Comparison of ENCODE assay signal across 15 cellular contexts in genomic region chr12:132813443-132813842, GRCh38.
"Had no signal": no experiment of that assay in that cellular context is flagged by ENCODE, and none has a peak within 500 bp of the region (broad histone marks: within the 10 kb centered on the region; RNA-seq: fewer than 3 reads in every experiment).

No MANE protein-coding gene starts in this region.

- H3K4me1 Mint-ChIP-seq: nephron progenitor cell had no signal

- H3K4me3 ChIP-seq: gastrocnemius medialis had no signal

- ATAC-seq: activated CD4-positive, CD25-positive, alpha-beta regulatory T cell treated with anti-CD3 and anti-CD28 coated beads, Interleukin-2, amount 50 U/mL, for 24 hours; gastrocnemius medialis; left ventricle myocardium superior had no signal

- H3K27ac ChIP-seq: gastrocnemius medialis had no signal

- H3K9me3 Mint-ChIP-seq: activated naive CD4-positive, alpha-beta T cell treated with anti-CD3 and anti-CD28 coated beads, Interleukin-2, amount 50 U/mL, for 72 hours; T-helper 1 cell treated with Interleukin-12 subunit alpha and Interleukin-12 subunit beta and Interleukin-4 antibody, amounts not matched to agents 30 μg/mL and 1 μg/mL, for 36 hours had no signal

- DNase-seq: activated CD4-positive, alpha-beta T cell treated with anti-CD3 and anti-CD28 coated beads, Interleukin-2, amount 50 U/mL, for 48 hours; aorta; gastrocnemius medialis; kidney; left ventricle myocardium superior; mesendoderm; nephron progenitor cell; stimulated activated CD4-positive, alpha-beta T cell treated with anti-CD3 and anti-CD28 coated beads, Interleukin-2, amount 100 ng/mL, for 48 hours had no signal

- H3K4me3 Mint-ChIP-seq: nephron progenitor cell; T-helper 1 cell treated with Interleukin-12 subunit alpha and Interleukin-12 subunit beta and Interleukin-4 antibody, amounts not matched to agents 30 μg/mL and 1 μg/mL, for 36 hours had no signal

- FAIRE-seq: colon, kidney, TTC549, urothelium cell line had no signal

- H3K9me3 ChIP-seq: gastrocnemius medialis had no signal

- H3K27ac Mint-ChIP-seq: activated naive CD4-positive, alpha-beta T cell treated with anti-CD3 and anti-CD28 coated beads, Interleukin-2, amount 50 U/mL, for 72 hours; activated T-helper 2 cell treated with anti-CD3 and anti-CD28 coated beads, Interferon-gamma antibody, Interleukin-2, Interleukin-4, amounts not matched to agents 10 μg/mL and 5 μg/mL and 100 μg/mL, durations not matched to agents 14 hours and 24 hours and 36 hours; nephron progenitor cell; T-helper 1 cell treated with Interleukin-12 subunit alpha and Interleukin-12 subunit beta and Interleukin-4 antibody, amounts not matched to agents 30 μg/mL and 1 μg/mL, for 36 hours had no signal

- H3K4me1 ChIP-seq: gastrocnemius medialis had no signal

- H3K27me3 ChIP-seq: gastrocnemius medialis had no signal
